11 cellular contexts compared by ENCODE assay signal in genomic region chr2:8575011-8575750, GRCh38.
DNase-seq lines count a peak whose midpoint lies in the region; ATAC-seq and TF ChIP-seq lines count a peak whose summit lies in the region.
"Had no signal": no experiment of that assay in that cellular context is flagged by ENCODE, and none has a peak within 500 bp of the region (broad histone marks: within the 10 kb centered on the region; RNA-seq: fewer than 3 reads in every experiment).

No MANE protein-coding gene starts in this region.

- H3K4me2 ChIP-seq in OCI-LY7 (ENCODE audit: low read length) = peak overlapping the region; percentile 90
- no peak overlapping the region for H3K4me2 ChIP-seq in neuronal stem cell (ENCODE audit: insufficient read depth, low read length, poor library complexity, severe bottlenecking)

- H3K79me1 ChIP-seq in neuronal stem cell (ENCODE audit: low read depth, low read length) = no peaks in the 10 kb centered on the region

- peak overlapping the region; percentile 14 for H3K27ac Mint-ChIP-seq in activated naive CD8-positive, alpha-beta T cell treated with anti-CD3 and anti-CD28 coated beads, Interleukin-2, amount 10 ng/mL, durations not matched to agents 7 days and 5 days

- no peaks in the 10 kb centered on the region for H3K9me3 Mint-ChIP-seq in activated naive CD8-positive, alpha-beta T cell treated with anti-CD3 and anti-CD28 coated beads, Interleukin-2, amount 10 ng/mL, durations not matched to agents 7 days and 5 days

- H3K9me2 ChIP-seq in OCI-LY7 (ENCODE audit: insufficient read depth, low read length) = no peaks in the 10 kb centered on the region

- H3K4me3 Mint-ChIP-seq in activated naive CD8-positive, alpha-beta T cell treated with anti-CD3 and anti-CD28 coated beads, Interleukin-2, amount 10 ng/mL, durations not matched to agents 7 days and 5 days = peak overlapping the region; percentile 71

- peaks cover 10% of the 10 kb centered on the region for H3K36me3 ChIP-seq in OCI-LY7 (ENCODE audit: insufficient read depth, low read length)
- no peaks in the 10 kb centered on the region for H3K36me3 ChIP-seq in neuronal stem cell (replicated peaks in 1 of 2; ENCODE audit: control insufficient read depth in 2 of 2, insufficient read depth in 2 of 2, low read length in 2 of 2)
- H3K36me3 ChIP-seq: ascending aorta had no signal

- peaks cover 28% of the 10 kb centered on the region for H3K4me1 Mint-ChIP-seq in activated naive CD8-positive, alpha-beta T cell treated with anti-CD3 and anti-CD28 coated beads, Interleukin-2, amount 10 ng/mL, durations not matched to agents 7 days and 5 days

- DNase-seq in OCI-LY7 (ENCODE audit: low spot score) = peak; percentile 84
- DNase-seq in activated naive CD8-positive, alpha-beta T cell treated with anti-CD3 and anti-CD28 coated beads, Interleukin-2, amount 10 ng/mL, durations not matched to agents 7 days and 5 days = peak; percentile 64
- no peak for DNase-seq in neuronal stem cell (ENCODE audit: low spot score)
- DNase-seq in NCI-H1436 (lab: John Stamatoyannopoulos, UW) = no peak
- no peak for DNase-seq in NCI-H1436 treated with DMSO at 0.1 percent for 48 hours (lab: John Stamatoyannopoulos, UW)
- no peak for DNase-seq in NCI-H187 treated with DMSO at 0.1 percent for 48 hours (lab: John Stamatoyannopoulos, UW)

- CTCF ChIA-PET in OCI-LY7 (lab: Charles Lee; ENCODE audit: unreplicated experiment) = interaction anchor here (0.8 to 3.5 kb wide), 6 partner anchors 9 to 106 kb away, joined by 3 to 16 read pairs (median 12); partner anchors contain the start of gene ID2

- H3K4me1 ChIP-seq in OCI-LY7 (ENCODE audit: insufficient read depth, low read length, poor library complexity, severe bottlenecking) (peaks cover 95% of the 10 kb centered on the region), neuronal stem cell (ENCODE audit: control insufficient read depth in 2 of 2, insufficient read depth in 1 of 2, low read depth in 1 of 2, low read length in 2 of 2) (peaks cover 0 to 13% of the 10 kb centered on the region in 2 donors)

- no peak overlapping the region for H4K91ac ChIP-seq in neuronal stem cell (ENCODE audit: low read depth, low read length, poor library complexity)

- peaks cover 0 to 6% (median 0%) of the 10 kb centered on the region in 3 experiments for H3K27me3 ChIP-seq in neuronal stem cell (ENCODE audit: control insufficient read depth in 3 of 3, insufficient read depth in 3 of 3, low read depth in 1 of 3, low read length in 3 of 3)
- H3K27me3 ChIP-seq: ascending aorta had no signal

- POLR2A ChIA-PET in OCI-LY7 (lab: Charles Lee) = interaction anchor here (0.6 to 7.6 kb wide), 20 partner anchors 8 to 973 kb away, joined by 3 to 168 read pairs (median 11); partner anchors contain the start of gene ID2
- POLR2A ChIA-PET in activated naive CD8-positive, alpha-beta T cell treated with anti-CD3 and anti-CD28 coated beads, Interleukin-2, amount 10 ng/mL, durations not matched to agents 7 days and 5 days (lab: Charles Lee) = interaction anchor here (0.6 to 2.7 kb wide), 4 partner anchors 9 to 107 kb away, joined by 3 to 22 read pairs (median 4); partner anchors contain the start of gene ID2

- no peaks in the 10 kb centered on the region for H4K20me1 ChIP-seq in OCI-LY7 (ENCODE audit: insufficient read depth, low read length)

- peaks cover 31% of the 10 kb centered on the region for H3K79me2 ChIP-seq in OCI-LY7 (ENCODE audit: insufficient read depth, low read depth, low read length)

- no peak overlapping the region for H4K8ac ChIP-seq in neuronal stem cell (ENCODE audit: low read depth, low read length)

- peak overlapping the region; percentile 98 for H3K27ac ChIP-seq in OCI-LY7 (ENCODE audit: low read depth, low read length, poor library complexity, severe bottlenecking)
- no peak overlapping the region for H3K27ac ChIP-seq in neuronal stem cell (replicated peaks; ENCODE audit: low read length)
- H3K27ac ChIP-seq: ascending aorta, parathyroid adenoma had no signal

- peak overlapping the region; percentile 39 for H3K18ac ChIP-seq in neuronal stem cell (ENCODE audit: low read length)

- H3K9me3 ChIP-seq in OCI-LY7 (ENCODE audit: low read length) = no peaks in the 10 kb centered on the region
- no peaks in the 10 kb centered on the region for H3K9me3 ChIP-seq in neuronal stem cell (replicated peaks in 1 of 2; ENCODE audit: control insufficient read depth in 2 of 2, insufficient read depth in 1 of 2, low read depth in 1 of 2, low read length in 2 of 2)
- H3K9me3 ChIP-seq: ascending aorta had no signal

- H3K9ac ChIP-seq in neuronal stem cell (ENCODE audit: low read depth, low read length, poor library complexity) = no peak overlapping the region
- H3K9ac ChIP-seq: parathyroid adenoma had no signal

- H2AFZ ChIP-seq in OCI-LY7 (ENCODE audit: low read length) (no peak overlapping the region), neuronal stem cell (ENCODE audit: low read length) (no peak overlapping the region)
- H2AFZ ChIP-seq: parathyroid adenoma had no signal

- H2BK5ac ChIP-seq in neuronal stem cell (ENCODE audit: low read length) = no peak overlapping the region

- intact Hi-C loops in OCI-LY7 (cut with micrococcal nuclease; ENCODE audit: unreplicated experiment) = loop anchor here (2.0 to 10.0 kb wide), 3 partner anchors 340 to 1520 kb away; no protein-coding TSS in a partner anchor

- TSS peak; percentile 84 for BruUV-seq in OCI-LY7 (replicated peaks; lab: Mats Ljungman, UMichigan)

- no peak overlapping the region for H2BK12ac ChIP-seq in neuronal stem cell (ENCODE audit: low read length)

- no CpG with 5 or more reads among the region's 23 CpGs for WGBS in neuronal stem cell (ENCODE audit: extremely low coverage in 2 of 2, insufficient read length in 2 of 2, insufficient replicate concordance in 1 of 2), 2 donors

- no peak overlapping the region for H2BK120ac ChIP-seq in neuronal stem cell (ENCODE audit: low read depth, low read length)

- no peak overlapping the region for H3K23ac ChIP-seq in neuronal stem cell (ENCODE audit: low read depth, low read length, poor library complexity)

- H2AK5ac ChIP-seq in neuronal stem cell (ENCODE audit: low read depth, low read length) = peak overlapping the region; percentile 23

- H3K36me3 Mint-ChIP-seq in activated naive CD8-positive, alpha-beta T cell treated with anti-CD3 and anti-CD28 coated beads, Interleukin-2, amount 10 ng/mL, durations not matched to agents 7 days and 5 days = no peaks in the 10 kb centered on the region

- H3K27me3 Mint-ChIP-seq in activated naive CD8-positive, alpha-beta T cell treated with anti-CD3 and anti-CD28 coated beads, Interleukin-2, amount 10 ng/mL, durations not matched to agents 7 days and 5 days = peaks cover 33% of the 10 kb centered on the region

- H3K4ac ChIP-seq in neuronal stem cell (ENCODE audit: low read length) = no peak overlapping the region

- H2BK15ac ChIP-seq in neuronal stem cell (ENCODE audit: low read length) = no peak overlapping the region

- H3K14ac ChIP-seq in neuronal stem cell (ENCODE audit: low read length) = no peak overlapping the region

- H3K4me3 ChIP-seq in OCI-LY7 (ENCODE audit: low read depth, low read length, poor library complexity, severe bottlenecking) (peak overlapping the region; percentile 75), neuronal stem cell (ENCODE audit: low read length in 2 of 2) (no peak overlapping the region)

- peak; percentile 54 for ATAC-seq in GM18498 (IDR thresholded peaks at IDR 0.05; ENCODE audit: unreplicated experiment)
- ATAC-seq in activated naive CD8-positive, alpha-beta T cell treated with anti-CD3 and anti-CD28 coated beads, Interleukin-2, amount 10 ng/mL, durations not matched to agents 7 days and 5 days (ENCODE audit: low read depth) = peak; percentile 74
- no peak for ATAC-seq in GM18520 (IDR thresholded peaks at IDR 0.05; ENCODE audit: unreplicated experiment)
- ATAC-seq: HCT116 had no signal

- no peak for TF ChIP-seq CTCF in OCI-LY7 (conservative IDR thresholded peaks at IDR 0.05; ENCODE audit: low read length)

Comparison
In these comparisons a context has a peak if more than half of its experiments do, and no peak if none do; other contexts are left out.
1. DNase-seq: peak in OCI-LY7 (single experiment) and activated naive CD8-positive, alpha-beta T cell treated with anti-CD3 and anti-CD28 coated beads, Interleukin-2, amount 10 ng/mL, durations not matched to agents 7 days and 5 days (single experiment); none in neuronal stem cell (single experiment), NCI-H1436 (single experiment), NCI-H1436 treated with DMSO at 0.1 percent for 48 hours (single experiment) and NCI-H187 treated with DMSO at 0.1 percent for 48 hours (single experiment).